In the genomic region with DNA sequence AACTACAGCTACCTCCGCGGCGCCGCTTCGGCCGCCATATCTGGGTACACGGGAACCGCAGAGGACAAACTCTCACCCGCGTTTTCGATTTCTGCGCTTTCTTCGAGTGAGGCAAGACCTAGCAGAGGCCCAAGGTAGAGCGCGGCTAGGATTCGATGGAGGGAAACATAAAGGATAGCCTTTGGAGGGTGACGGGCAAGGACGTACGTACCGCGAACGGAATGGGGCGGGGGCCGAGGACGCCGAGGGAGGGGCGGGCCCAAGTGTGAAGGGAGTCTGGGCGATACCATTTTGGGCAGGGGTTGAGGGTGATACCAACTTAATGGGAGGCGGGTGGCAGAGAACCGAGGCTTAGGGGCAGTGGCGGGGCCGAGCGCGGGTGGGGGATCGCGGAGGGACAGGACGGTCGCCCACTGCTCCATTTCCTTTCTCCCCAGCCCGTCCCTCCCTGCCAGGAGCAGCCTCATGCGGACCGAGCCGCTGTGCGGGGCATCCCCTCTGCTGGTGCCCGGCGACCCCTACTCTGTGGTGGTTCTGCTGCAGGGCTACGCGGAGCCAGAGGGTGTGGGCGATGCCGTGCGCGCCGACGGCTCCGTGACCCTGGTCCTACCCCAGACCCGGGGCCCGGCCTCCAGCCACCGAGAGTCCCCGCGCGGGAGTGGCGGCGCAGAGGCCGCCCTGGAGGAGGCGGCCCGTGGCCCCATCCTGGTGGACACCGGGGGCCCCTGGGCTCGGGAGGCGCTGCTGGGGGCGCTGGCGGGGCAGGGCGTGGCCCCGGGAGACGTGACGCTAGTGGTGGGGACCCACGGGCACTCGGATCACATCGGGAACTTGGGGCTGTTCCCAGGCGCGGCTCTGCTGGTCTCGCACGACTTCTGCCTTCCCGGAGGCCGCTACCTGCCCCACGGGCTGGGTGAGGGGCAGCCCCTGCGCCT, we compare ENCODE assay signal across 8 cellular contexts. TPM values are rescaled to one million over a fixed set of nuclear protein-coding genes. Genes with fewer than 3 reads are reported as not detected.
DNase-seq lines count a peak whose midpoint lies in the region; ATAC-seq and TF ChIP-seq lines count a peak whose summit lies in the region.

Gene MBLAC1 (plus strand): TSS at position 37 of the 935 bp plus-strand sequence. CDS start 429 bp downstream, at position 466.

- TF ChIP-seq CTCF in kidney epithelial cell (IDR thresholded peaks at IDR 0.05; ENCODE audit: insufficient read depth, low read length, poor library complexity, severe bottlenecking) = no peak

- H3K36me3 ChIP-seq in kidney epithelial cell (ENCODE audit: control insufficient read depth, insufficient read depth, low read length) = no peaks in the 10 kb centered on the region

- H3K4me3 ChIP-seq in kidney epithelial cell (ENCODE audit: low read depth, low read length) = peak within 1 kb of the TSS; percentile 64

- ATAC-seq in GM19023 (IDR thresholded peaks at IDR 0.05; ENCODE audit: unreplicated experiment) (peak; percentile 69), HG03342 (IDR thresholded peaks at IDR 0.05; ENCODE audit: unreplicated experiment) (peak; percentile 50)

- H3K27me3 ChIP-seq in kidney epithelial cell (ENCODE audit: control insufficient read depth, insufficient read depth, low read length) = no peaks in the 10 kb centered on the region

- peak; percentile 94 for DNase-seq in AG08396 (ENCODE audit: low spot score)
- DNase-seq in NCI-H460 (ENCODE audit: extremely low read depth, low read depth) = peak; percentile 84
- DNase-seq in activated CD4-positive, alpha-beta T cell treated with anti-CD3 and anti-CD28 coated beads for 1 hour = peak; percentile 83
- peak; percentile 37 to 65 for DNase-seq in cerebellar nuclear complex (lab: John Stamatoyannopoulos, UW)
- DNase-seq in kidney epithelial cell (ENCODE audit: low read depth) = peak; percentile 37
- peak; percentile 79 to 80 for DNase-seq in stimulated activated CD4-positive, alpha-beta T cell treated with anti-CD3 and anti-CD28 coated beads, Interleukin-15, amount 100 ng/mL, for 1 hour (ENCODE audit: low read depth in 1 of 2, low spot score in 1 of 2)

RNA-seq across cellular contexts. Expression of gene MBLAC1, which starts in this region (rescaled TPM):
- total RNA-seq in NCI-H460 (2014; rRNA removed; shearing (Covaris generic)) = 0.69 and 0.89 TPM in 2 replicates
- 3.2 and 5.7 TPM in 2 replicates for polyA plus RNA-seq in NCI-H460 (2014; cell fraction: nucleus; rRNA removed)
- total RNA-seq in kidney epithelial cell = 2.3 and 3.5 TPM in 2 replicates

Comparison
In these comparisons a context has a peak if more than half of its experiments do, and no peak if none do; other contexts are left out.
1. Peak in every context shown above with its lines: DNase-seq, ATAC-seq and H3K4me3 ChIP-seq.
2. DNase-seq: peak in every context shown above with its lines; median percentile 94 in AG08396; 84 in NCI-H460; 83 in activated CD4-positive, alpha-beta T cell treated with anti-CD3 and anti-CD28 coated beads for 1 hour; 80 in stimulated activated CD4-positive, alpha-beta T cell treated with anti-CD3 and anti-CD28 coated beads, Interleukin-15, amount 100 ng/mL, for 1 hour; 51 in cerebellar nuclear complex; 37 in kidney epithelial cell.